Comparison of ENCODE assay signal across 1 cellular context in genomic region chr13:85373322-85373721, GRCh38.
TF ChIP-seq lines count a peak whose summit lies in the region.

No MANE protein-coding gene starts in this region.

TF ChIP-seq in HepG2, 621 proteins besides CTCF, POLR2A, EP300 and RAD21 (continued from another document):
- TF ChIP-seq ZNF414 (CRISPR knock-in tag; IDR thresholded peaks at IDR 0.05) (no peak), ZBTB7A (CRISPR knock-in tag; IDR thresholded peaks at IDR 0.05) (no peak), HDAC6 (IDR thresholded peaks at IDR 0.05; ENCODE audit: low read depth, low read length) (no peak)
TF ChIP-seq in HepG2: peak in this region for 16.
